In the genomic region with DNA sequence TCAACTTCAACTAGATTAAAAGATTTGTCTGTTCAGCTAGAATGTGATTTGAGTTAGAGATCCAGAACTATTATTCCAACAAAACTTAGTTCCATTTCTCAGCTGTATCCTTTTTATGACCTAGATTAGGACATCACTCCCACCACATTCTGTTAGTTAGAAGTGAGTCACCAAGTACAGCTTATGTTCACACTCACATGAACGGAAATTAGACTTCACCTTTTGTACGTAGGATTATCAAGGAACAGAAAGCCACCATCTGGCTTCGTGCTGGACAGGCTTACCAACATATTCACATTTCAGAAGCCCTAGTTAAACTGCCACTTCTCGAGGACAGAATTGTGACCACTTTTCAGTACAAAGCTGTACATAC, we compare ENCODE assay signal across 1 cellular context.
TF ChIP-seq lines count a peak whose summit lies in the region.

No MANE protein-coding gene starts in this region.

TF ChIP-seq in IMR-90, 13 proteins besides CTCF, POLR2A, EP300 and RAD21 (continued from another document):
- TF ChIP-seq MAFK (IDR thresholded peaks at IDR 0.05; ENCODE audit: low read depth, low read length): no peak
- no peak for TF ChIP-seq BHLHE40 (IDR thresholded peaks at IDR 0.05; ENCODE audit: low read depth, low read length)
- TF ChIP-seq MXI1 (IDR thresholded peaks at IDR 0.05; ENCODE audit: borderline replicate concordance, low read depth, low read length): no peak
- TF ChIP-seq MAZ (IDR thresholded peaks at IDR 0.05; ENCODE audit: borderline replicate concordance, low read depth, low read length): no peak
- no peak for TF ChIP-seq SMC3 (IDR thresholded peaks at IDR 0.05; ENCODE audit: low read depth, low read length)
- no peak for TF ChIP-seq FOS (IDR thresholded peaks at IDR 0.05; ENCODE audit: low read depth, low read length)
- TF ChIP-seq NFE2L2 (IDR thresholded peaks at IDR 0.05; ENCODE audit: low read depth, low read length): no peak
- TF ChIP-seq, protein P1, sequence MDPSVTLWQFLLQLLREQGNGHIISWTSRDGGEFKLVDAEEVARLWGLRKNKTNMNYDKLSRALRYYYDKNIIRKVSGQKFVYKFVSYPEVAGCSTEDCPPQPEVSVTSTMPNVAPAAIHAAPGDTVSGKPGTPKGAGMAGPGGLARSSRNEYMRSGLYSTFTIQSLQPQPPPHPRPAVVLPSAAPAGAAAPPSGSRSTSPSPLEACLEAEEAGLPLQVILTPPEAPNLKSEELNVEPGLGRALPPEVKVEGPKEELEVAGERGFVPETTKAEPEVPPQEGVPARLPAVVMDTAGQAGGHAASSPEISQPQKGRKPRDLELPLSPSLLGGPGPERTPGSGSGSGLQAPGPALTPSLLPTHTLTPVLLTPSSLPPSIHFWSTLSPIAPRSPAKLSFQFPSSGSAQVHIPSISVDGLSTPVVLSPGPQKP (IDR thresholded peaks at IDR 0.05; ENCODE audit: borderline replicate concordance, low read depth, low read length): no peak
- TF ChIP-seq RFX5 (IDR thresholded peaks at IDR 0.05; ENCODE audit: low read depth, low read length): no peak
- TF ChIP-seq CHD1 (IDR thresholded peaks at IDR 0.05; ENCODE audit: low read depth, low read length): no peak
